In the genomic region with DNA sequence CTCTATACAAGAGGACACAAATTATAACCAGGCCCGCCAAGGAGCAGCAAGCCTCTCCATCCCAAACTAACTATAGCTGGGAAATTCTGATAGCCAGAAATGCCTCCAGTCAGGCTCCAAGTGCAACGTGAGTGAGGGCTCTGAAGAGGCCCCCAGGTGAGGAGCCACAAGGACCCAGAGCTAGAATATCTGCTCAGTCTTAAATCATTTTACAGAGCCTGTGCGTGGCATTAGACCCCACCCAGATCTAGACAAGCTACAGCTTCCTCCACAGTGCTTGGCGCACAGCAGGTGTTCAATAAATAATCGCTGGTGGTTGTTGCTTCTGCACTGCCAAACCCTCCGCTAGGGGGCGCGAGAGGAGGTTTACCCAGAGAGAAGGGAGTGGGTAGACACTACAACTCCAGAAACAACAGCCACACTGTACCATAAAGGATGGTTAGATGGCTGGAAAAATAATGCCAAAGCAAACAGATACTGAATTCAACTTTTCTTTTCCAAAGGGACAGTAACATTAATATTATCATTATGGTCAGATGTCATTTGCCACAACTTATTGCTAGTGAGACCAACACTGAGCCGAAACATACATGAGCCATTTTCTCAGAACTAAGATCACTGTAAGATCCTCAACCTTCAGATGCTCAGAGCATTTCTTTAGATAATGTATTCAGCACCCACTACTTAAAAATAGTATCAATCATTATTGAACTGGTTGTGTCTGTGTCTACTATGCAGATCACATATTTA, we compare ENCODE assay signal across 9 cellular contexts. TPM values are rescaled to one million over a fixed set of nuclear protein-coding genes. Genes with fewer than 3 reads are reported as not detected.
DNase-seq lines count a peak whose midpoint lies in the region; ATAC-seq and TF ChIP-seq lines count a peak whose summit lies in the region.
"Had no signal": no experiment of that assay in that cellular context is flagged by ENCODE, and none has a peak within 500 bp of the region (broad histone marks: within the 10 kb centered on the region; RNA-seq: fewer than 3 reads in every experiment).

No MANE protein-coding gene starts in this region.

- peaks cover 49% of the 10 kb centered on the region for H3K27me3 Mint-ChIP-seq in activated T-helper 17 cell treated with anti-CD3 and anti-CD28 coated beads, Interleukin-2, amount 50 U/mL, for 72 hours

- no peaks in the 10 kb centered on the region for H3K4me1 Mint-ChIP-seq in activated T-helper 17 cell treated with anti-CD3 and anti-CD28 coated beads, Interleukin-2, amount 50 U/mL, for 72 hours

- no peak overlapping the region for H3K9ac ChIP-seq in BLaER1

- peak; percentile 76 for ATAC-seq in HG03103 (IDR thresholded peaks at IDR 0.05; ENCODE audit: low read depth, unreplicated experiment)
- no peak for ATAC-seq in activated T-helper 17 cell treated with anti-CD3 and anti-CD28 coated beads, Interleukin-2, amount 50 U/mL, for 72 hours (replicated peaks)

- H3K27me3 ChIP-seq in BLaER1: peaks cover 41% of the 10 kb centered on the region

- H3K4me3 ChIP-seq in BLaER1 (no peak overlapping the region), retinal pigment epithelial cell (ENCODE audit: low read length) (no peak overlapping the region)

- H3K36me3 ChIP-seq in BLaER1: no peaks in the 10 kb centered on the region

- H3K4me3 Mint-ChIP-seq in activated T-helper 17 cell treated with anti-CD3 and anti-CD28 coated beads, Interleukin-2, amount 50 U/mL, for 72 hours: no peak overlapping the region

- H3K36me3 Mint-ChIP-seq in activated T-helper 17 cell treated with anti-CD3 and anti-CD28 coated beads, Interleukin-2, amount 50 U/mL, for 72 hours (ENCODE audit: low read depth): no peaks in the 10 kb centered on the region

- H3K9me3 Mint-ChIP-seq in activated T-helper 17 cell treated with anti-CD3 and anti-CD28 coated beads, Interleukin-2, amount 50 U/mL, for 72 hours: no peaks in the 10 kb centered on the region

- H3K9me3 ChIP-seq in BLaER1: peaks cover 7% of the 10 kb centered on the region

- no peak overlapping the region for H3K27ac Mint-ChIP-seq in activated T-helper 17 cell treated with anti-CD3 and anti-CD28 coated beads, Interleukin-2, amount 50 U/mL, for 72 hours

- DNase-seq in GM13976 (ENCODE audit: low spot score) (peak; percentile 56), NOMO-1 (lab: John Stamatoyannopoulos, UW; ENCODE audit: unreplicated experiment in 2 of 2) (peak; percentile 14 to 60), dermis blood vessel endothelial cell (peak; percentile 43), retinal pigment epithelial cell (ENCODE audit: low read depth) (no peak), NCI-H128 (lab: John Stamatoyannopoulos, UW; ENCODE audit: unreplicated experiment) (no peak)

- in situ Hi-C loops in GM13976 (cut with MboI; ENCODE audit: low sequenced_read_pairs, unreplicated experiment): no loop called here

- no peak overlapping the region for H3K27ac ChIP-seq in BLaER1

- peak overlapping the region; percentile 70 for H3K4me2 ChIP-seq in BLaER1

- peaks cover 14% of the 10 kb centered on the region for H3K4me1 ChIP-seq in BLaER1

- no peaks in the 10 kb centered on the region for H4K20me1 ChIP-seq in BLaER1

- peak; percentile 51 for TF ChIP-seq CTCF in GM13976 (IDR thresholded peaks at IDR 0.05; ENCODE audit: borderline replicate concordance, control extremely low read depth, extremely low read depth, insufficient read depth, missing control alignments)
- peak; percentile 76 for TF ChIP-seq CTCF in retinal pigment epithelial cell (conservative IDR thresholded peaks at IDR 0.05; ENCODE audit: low read depth, low read length)

RNA-seq across cellular contexts. Expression of a gene that starts 44.5 kb away (rescaled TPM):
- not detected in 2 replicates for total RNA-seq in dermis blood vessel endothelial cell
- total RNA-seq in activated T-helper 17 cell treated with anti-CD3 and anti-CD28 coated beads, Interleukin-2, amount 50 U/mL, for 72 hours: not detected
- total RNA-seq: T-helper 1 cell treated with Interleukin-12 subunit alpha and Interleukin-12 subunit beta and Interleukin-4 antibody, amounts not matched to agents 30 ng/mL and 1 ng/mL, for 36 hours had no signal

RNA-seq across cellular contexts. Expression of a gene that starts 47.3 kb away (rescaled TPM):
- under 0.01 TPM in 1 of 2 replicates, not detected in the other for total RNA-seq in dermis blood vessel endothelial cell
- not detected for total RNA-seq in activated T-helper 17 cell treated with anti-CD3 and anti-CD28 coated beads, Interleukin-2, amount 50 U/mL, for 72 hours
- total RNA-seq: T-helper 1 cell treated with Interleukin-12 subunit alpha and Interleukin-12 subunit beta and Interleukin-4 antibody, amounts not matched to agents 30 ng/mL and 1 ng/mL, for 36 hours had no signal

Comparison
In these comparisons a context has a peak if more than half of its experiments do, and no peak if none do; other contexts are left out.
1. DNase-seq: peak in GM13976 (single experiment), NOMO-1 (2 of 2) and dermis blood vessel endothelial cell (single experiment); none in retinal pigment epithelial cell (single experiment) and NCI-H128 (single experiment).